ENCODE assay signal across 8 cellular contexts in genomic region chr16:29995911-29996772, GRCh38. TPM values are rescaled to one million over a fixed set of nuclear protein-coding genes. Genes with fewer than 3 reads are reported as not detected.
DNase-seq lines count a peak whose midpoint lies in the region; ATAC-seq and TF ChIP-seq lines count a peak whose summit lies in the region.

A gene with protein sequence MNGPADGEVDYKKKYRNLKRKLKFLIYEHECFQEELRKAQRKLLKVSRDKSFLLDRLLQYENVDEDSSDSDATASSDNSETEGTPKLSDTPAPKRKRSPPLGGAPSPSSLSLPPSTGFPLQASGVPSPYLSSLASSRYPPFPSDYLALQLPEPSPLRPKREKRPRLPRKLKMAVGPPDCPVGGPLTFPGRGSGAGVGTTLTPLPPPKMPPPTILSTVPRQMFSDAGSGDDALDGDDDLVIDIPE (plus strand): TSS chr16:29996241. CDS start chr16:29996311, 70 bp downstream.

- TF ChIP-seq CTCF in dorsolateral prefrontal cortex (IDR thresholded peaks at IDR 0.05 in 54 of 56, conservative IDR thresholded peaks at IDR 0.05 in 2 of 56; ENCODE audit: low read depth in 1 of 56, partially characterized antibody in 56 of 56) (peak in 39 of 56 donors; percentile 1 to 56 (median 27)), right lobe of liver (IDR thresholded peaks at IDR 0.05) (no peak)

- POLR2A ChIA-PET in activated CD4-positive, alpha-beta memory T cell treated with anti-CD3 and anti-CD28 coated beads for 36 hours (lab: Charles Lee), result interaction anchor here (0.6 to 2.6 kb wide), 10 partner anchors 9 to 206 kb away, joined by 3 to 16 read pairs (median 5); partner anchors contain the start of genes ASPHD1, KCTD13, KIF22 and TAOK2

- peak; percentile 28 for TF ChIP-seq POLR2A in right lobe of liver (IDR thresholded peaks at IDR 0.05)

- H3K4me1 ChIP-seq in right lobe of liver, result peaks cover 0 to 18% (median 6%) of the 10 kb centered on the region in 4 donors

- H3K4me3 Mint-ChIP-seq in activated CD4-positive, alpha-beta memory T cell treated with anti-CD3 and anti-CD28 coated beads for 36 hours, result peak within 1 kb of the TSS; percentile 99

- intact Hi-C loops in activated CD4-positive, alpha-beta memory T cell treated with anti-CD3 and anti-CD28 coated beads for 36 hours (cut with micrococcal nuclease), result loop anchor here (1.0 to 5.0 kb wide), 5 partner anchors 23 to 189 kb away; partner anchors contain the start of genes CDIPT, KCTD13, MAZ and TAOK2
- intact Hi-C loops in dorsolateral prefrontal cortex (cut with DNase I) (loop anchor here (1.0 to 10.0 kb wide), 8 partner anchors 23 to 184 kb away; partner anchors contain the start of genes PRRT2 (in 2 of the 2), TAOK2 (in 2 of the 2), TMEM219 (in 2 of the 2) and ASPHD1 (in 1 of the 2)), right lobe of liver (cut with DNase I) (loop anchor here in 1 of 2 donors (10.0 kb wide), 1 partner anchor 181 kb away; the partner anchor contains the start of genes PAGR1 and PRRT2)

- no peaks in the 10 kb centered on the region for H3K9me3 Mint-ChIP-seq in activated CD4-positive, alpha-beta memory T cell treated with anti-CD3 and anti-CD28 coated beads for 36 hours

- H3K4me3 ChIP-seq in dorsolateral prefrontal cortex (peak within 1 kb of the TSS; percentile 64 to 100 (median 95)), right lobe of liver (peak within 1 kb of the TSS; percentile 68 to 94 (median 76))

- H3K27me3 Mint-ChIP-seq in activated CD4-positive, alpha-beta memory T cell treated with anti-CD3 and anti-CD28 coated beads for 36 hours, result no peaks in the 10 kb centered on the region

- CTCF ChIA-PET in activated CD4-positive, alpha-beta memory T cell treated with anti-CD3 and anti-CD28 coated beads for 36 hours (lab: Charles Lee), result interaction anchor here (0.6 to 2.3 kb wide), 9 partner anchors 9 to 295 kb away, joined by 3 to 9 read pairs (median 4); partner anchors contain the start of genes TBX6 and TLCD3B

- H3K27ac ChIP-seq in dorsolateral prefrontal cortex (peak within 1 kb of the TSS; percentile 87 to 99 (median 98)), right lobe of liver (peak within 1 kb of the TSS; percentile 93 to 99 (median 95))

- H3K4me1 Mint-ChIP-seq in activated CD4-positive, alpha-beta memory T cell treated with anti-CD3 and anti-CD28 coated beads for 36 hours (ENCODE audit: low read depth), result peaks cover 33% of the 10 kb centered on the region

- ATAC-seq in GM19395 (IDR thresholded peaks at IDR 0.05; ENCODE audit: unreplicated experiment) (peak; percentile 78), HG03565 (IDR thresholded peaks at IDR 0.05; ENCODE audit: unreplicated experiment) (peak; percentile 86), right lobe of liver (peak; percentile 96 to 98 (median 98))

- DNase-seq in CD1c-positive myeloid dendritic cell (ENCODE audit: extremely low spot score) (peak; percentile 99), NCI-H82 treated with DMSO at 0.1 percent for 48 hours (lab: John Stamatoyannopoulos, UW; ENCODE audit: unreplicated experiment) (peak; percentile 78), dorsolateral prefrontal cortex (peak; percentile 98 to 100 (median 99)), right lobe of liver (peak; percentile 99 to 100 (median 99))
- DNase-seq in activated CD4-positive, alpha-beta memory T cell treated with anti-CD3 and anti-CD28 coated beads for 36 hours, result peak; percentile 100
- peak; percentile 99 for DNase-seq in stimulated activated CD4-positive, alpha-beta T cell treated with anti-CD3 and anti-CD28 coated beads, Interleukin-4, amount 100 ng/mL, for 48 hours (ENCODE audit: low read depth in 2 of 2)

- no peaks in the 10 kb centered on the region for H3K9me3 ChIP-seq in right lobe of liver

- H3K27ac Mint-ChIP-seq in activated CD4-positive, alpha-beta memory T cell treated with anti-CD3 and anti-CD28 coated beads for 36 hours, result peak within 1 kb of the TSS; percentile 99

- WGBS in right lobe of liver (ENCODE audit: insufficient coverage, low coverage, low lambda C conversion rate, missing lambda C conversion rate), result 0% methylated on average over 16 of the region's 66 CpGs

- H3K36me3 Mint-ChIP-seq in activated CD4-positive, alpha-beta memory T cell treated with anti-CD3 and anti-CD28 coated beads for 36 hours, result peaks cover 26% of the 10 kb centered on the region

- H3K36me3 ChIP-seq in right lobe of liver, result peaks cover 0 to 19% (median 7%) of the 10 kb centered on the region in 4 donors

- H3K27me3 ChIP-seq in dorsolateral prefrontal cortex, result no peaks in the 10 kb centered on the region
- H3K27me3 ChIP-seq in right lobe of liver, result no peaks in the 10 kb centered on the region

RNA-seq across cellular contexts. Expression of the gene that starts here (rescaled TPM):
- total RNA-seq in activated CD4-positive, alpha-beta memory T cell treated with anti-CD3 and anti-CD28 coated beads for 36 hours, result 10 to 100 TPM; 84.1 to 94.0 TPM
- total RNA-seq in dorsolateral prefrontal cortex, result 10 to 100 TPM; 38.6 to 73.9 (median 52.6) TPM
- 10 to 100 TPM; 22.3 to 45.8 (median 33.2) TPM for total RNA-seq in right lobe of liver

Comparison
In these comparisons a context has a peak if more than half of its experiments do, and no peak if none do; other contexts are left out.
1. Peak in every context shown above with its lines: DNase-seq, ATAC-seq, H3K4me3 ChIP-seq and H3K27ac ChIP-seq.
2. CTCF ChIP-seq: peak in dorsolateral prefrontal cortex (39 of 56); none in right lobe of liver (0 of 4).